In genomic region chr1:237048803-237049202, GRCh38 we compare ENCODE assay signal across 20 cellular contexts. TPM values are rescaled to one million over a fixed set of nuclear protein-coding genes. Genes with fewer than 3 reads are reported as not detected.
DNase-seq lines count a peak whose midpoint lies in the region; ATAC-seq and TF ChIP-seq lines count a peak whose summit lies in the region.
"Had no signal": no experiment of that assay in that cellular context is flagged by ENCODE, and none has a peak within 500 bp of the region (broad histone marks: within the 10 kb centered on the region; RNA-seq: fewer than 3 reads in every experiment).

No MANE protein-coding gene starts in this region.

- peaks cover 3% of the 10 kb centered on the region for H3K79me1 ChIP-seq in mesendoderm (ENCODE audit: low read length)

- no peak for ATAC-seq in heart right ventricle
- ATAC-seq in left ventricle myocardium superior = no peak
- no peak for ATAC-seq in GM19395 (IDR thresholded peaks at IDR 0.05; ENCODE audit: unreplicated experiment)
- ATAC-seq: GM23338 had no signal

- H3K4ac ChIP-seq in mesendoderm (ENCODE audit: low read depth, low read length) = no peak overlapping the region

- no peak overlapping the region for H2BK120ac ChIP-seq in mesendoderm (ENCODE audit: low read depth, low read length)

- no peak overlapping the region for H2BK15ac ChIP-seq in mesendoderm (replicated peaks; ENCODE audit: low read depth)

- H3K27me3 ChIP-seq in heart right ventricle = peaks cover 0 to 24% (median 6%) of the 10 kb centered on the region in 7 donors
- H3K27me3 ChIP-seq in HUES48 (ENCODE audit: control insufficient read depth, insufficient read depth, low read length) = peaks cover 7% of the 10 kb centered on the region
- no peaks in the 10 kb centered on the region for H3K27me3 ChIP-seq in mesendoderm (ENCODE audit: insufficient read depth, low read length, poor library complexity)

- intact Hi-C loops in heart right ventricle (cut with DNase I) = loop anchor here in 4 of 10 donors (10.0 kb wide), 3 partner anchors 54 to 154 kb away; no protein-coding TSS in a partner anchor
- intact Hi-C loops in left ventricle myocardium superior (cut with micrococcal nuclease) = no loop called here

- DNase-seq in heart right ventricle (no peak), left ventricle myocardium superior (no peak), mesendoderm (no peak)
- DNase-seq: C1 segment of cervical spinal cord; Calu3; CD4-positive, alpha-beta memory T cell; COR-L47; DMS53; DMS79 treated with DMSO at 0.1 percent for 48 hours; GF-D8 had no signal

- H3K4me2 ChIP-seq in mesendoderm (ENCODE audit: low read length) = no peak overlapping the region
- H3K4me2 ChIP-seq: GM23338 had no signal

- no peak overlapping the region for H2AK5ac ChIP-seq in mesendoderm (ENCODE audit: low read length)

- H3K9ac ChIP-seq in HUES48 (ENCODE audit: low read depth, low read length) = no peak overlapping the region
- H3K9ac ChIP-seq in mesendoderm (ENCODE audit: low read length) = no peak overlapping the region

- H4K5ac ChIP-seq in mesendoderm (ENCODE audit: low read length) = no peak overlapping the region

- H2BK5ac ChIP-seq in mesendoderm (ENCODE audit: low read length) = no peak overlapping the region

- H3K27ac ChIP-seq in heart right ventricle (peak overlapping the region in 9 of 10 donors; percentile 13 to 98 (median 90)), HEK293 (ENCODE audit: extremely low read depth, low read depth, low read length) (no peak overlapping the region), HUES48 (ENCODE audit: low read depth, low read length) (peak overlapping the region; percentile 34), mesendoderm (ENCODE audit: low read depth, low read length) (no peak overlapping the region)

- H4K8ac ChIP-seq in mesendoderm (ENCODE audit: low read depth, low read length) = no peak overlapping the region

- CTCF ChIA-PET in HEK293 (lab: Yijun Ruan, JAX) = no interaction called here

- H3K23ac ChIP-seq in mesendoderm (ENCODE audit: low read length) = no peak overlapping the region

- POLR2A ChIA-PET in HEK293 (lab: Yijun Ruan, JAX) = no interaction called here

- 48 to 59% methylated on average over 5 of the region's 5 CpGs for WGBS in heart right ventricle, 2 donors
- no CpG with 5 or more reads among the region's 5 CpGs for WGBS in mesendoderm (ENCODE audit: extremely low coverage, insufficient coverage, low lambda C conversion rate)

- TF ChIP-seq CTCF in heart right ventricle (IDR thresholded peaks at IDR 0.05) (no peak), HEK293 (tag by site-specific recombination; IDR thresholded peaks at IDR 0.05) (no peak)

- H3K56ac ChIP-seq in mesendoderm (ENCODE audit: low read length) = peak overlapping the region; percentile 19

- H3K4me3 ChIP-seq in heart right ventricle = peak overlapping the region in 8 of 10 donors; percentile 13 to 78 (median 50)
- no peak overlapping the region for H3K4me3 ChIP-seq in HEK293 (ENCODE audit: low read depth, low read length)
- no peak overlapping the region for H3K4me3 ChIP-seq in HUES48 (ENCODE audit: low read depth, low read length)
- no peak overlapping the region for H3K4me3 ChIP-seq in mesendoderm (ENCODE audit: low read length)
- H3K4me3 ChIP-seq: GM23338, HAP-1 had no signal

- no peaks in the 10 kb centered on the region for H3K9me3 ChIP-seq in heart right ventricle
- no peaks in the 10 kb centered on the region for H3K9me3 ChIP-seq in HEK293 (ENCODE audit: control insufficient read depth, insufficient read depth, low read depth, low read length)
- H3K9me3 ChIP-seq in HUES48 (ENCODE audit: control insufficient read depth, insufficient read depth, low read length) = no peaks in the 10 kb centered on the region
- H3K9me3 ChIP-seq: HAP-1 had no signal

- no peak overlapping the region for H3K18ac ChIP-seq in mesendoderm (ENCODE audit: low read length)

- H3K4me1 ChIP-seq in heart right ventricle (peaks cover 0 to 42% (median 0%) of the 10 kb centered on the region in 9 donors), HEK293 (ENCODE audit: control insufficient read depth, insufficient read depth, low read length) (peaks cover 25% of the 10 kb centered on the region), HUES48 (ENCODE audit: control insufficient read depth, insufficient read depth, low read length) (peaks cover 51% of the 10 kb centered on the region), mesendoderm (ENCODE audit: control insufficient read depth, low read depth, low read length) (peaks cover 24% of the 10 kb centered on the region)
- H3K4me1 ChIP-seq: HAP-1 had no signal

- no peaks in the 10 kb centered on the region for H3K36me3 ChIP-seq in heart right ventricle
- no peaks in the 10 kb centered on the region for H3K36me3 ChIP-seq in HEK293 (ENCODE audit: control insufficient read depth in 2 of 2, insufficient read depth in 1 of 2, low read length in 2 of 2)
- H3K36me3 ChIP-seq in HUES48 (ENCODE audit: control insufficient read depth, insufficient read depth, low read length) = no peaks in the 10 kb centered on the region
- H3K36me3 ChIP-seq in mesendoderm (ENCODE audit: control insufficient read depth, insufficient read depth, low read length) = no peaks in the 10 kb centered on the region
- H3K36me3 ChIP-seq: HAP-1 had no signal

- H3K79me2 ChIP-seq in mesendoderm (ENCODE audit: control insufficient read depth, insufficient read depth, low read length) = peaks cover 57% of the 10 kb centered on the region

TF ChIP-seq in HEK293, 187 proteins besides CTCF, POLR2A, EP300 and RAD21:
- no peak for TF ChIP-seq ZNF155 (tag by site-specific recombination; IDR thresholded peaks at IDR 0.05)
- TF ChIP-seq ZEB2 (tag by site-specific recombination; IDR thresholded peaks at IDR 0.05) = no peak
- TF ChIP-seq ZNF558 (tag by site-specific recombination; IDR thresholded peaks at IDR 0.05) = no peak
- TF ChIP-seq ZFHX2 (tag by site-specific recombination; conservative IDR thresholded peaks at IDR 0.05) = peak; percentile 57
- peak; percentile 86 for TF ChIP-seq EGR2 (tag by site-specific recombination; IDR thresholded peaks at IDR 0.05; ENCODE audit: low read depth)
- TF ChIP-seq PRDM1 (tag by site-specific recombination; IDR thresholded peaks at IDR 0.05) = no peak
- no peak for TF ChIP-seq ZNF391 (tag by site-specific recombination; IDR thresholded peaks at IDR 0.05; ENCODE audit: borderline replicate concordance, low read depth)
TF ChIP-seq in HEK293: peak in this region for 2.

RNA-seq across cellular contexts. Expression of gene RYR2, which starts 6.8 kb away (rescaled TPM):
- 1,000 to 10,000 TPM in 5 of 10 donors, 100 to 1,000 TPM in 5; 505 to 1,252 (median 983) TPM for total RNA-seq in heart right ventricle
- polyA plus RNA-seq in heart right ventricle = 100 to 1,000 TPM in 1 of 2 donors, 10 to 100 TPM in 1; 43.1 to 174 TPM
- 828 TPM for total RNA-seq in left ventricle myocardium superior
- 5.0 TPM for polyA plus RNA-seq in mesendoderm (2013, experiment 1 of 2)
- polyA plus RNA-seq in mesendoderm (2013, experiment 2 of 2) = 4.5 TPM
- total RNA-seq: CD4-positive, alpha-beta memory T cell; G401 had no signal
- polyA plus RNA-seq: BJ; CD4-positive, alpha-beta memory T cell had no signal

RNA-seq across cellular contexts. Expression of gene MT1HL1, which starts 44.6 kb away (rescaled TPM):
- total RNA-seq in heart right ventricle (not detected), left ventricle myocardium superior (not detected)
- not detected for polyA plus RNA-seq in heart right ventricle
- not detected for polyA plus RNA-seq in mesendoderm (2013, experiment 1 of 2)
- not detected for polyA plus RNA-seq in mesendoderm (2013, experiment 2 of 2)
- total RNA-seq: A172; A673; Calu3; CD4-positive, alpha-beta memory T cell; Daoy; G401; GM23338 had no signal
- polyA plus RNA-seq: BJ; CD4-positive, alpha-beta memory T cell; GM23338 had no signal

Comparison
In these comparisons a context has a peak if more than half of its experiments do, and no peak if none do; other contexts are left out.
1. H3K27ac ChIP-seq: peak in heart right ventricle (9 of 10) and HUES48 (single experiment); none in HEK293 (single experiment) and mesendoderm (single experiment).
2. H3K4me3 ChIP-seq: peak in heart right ventricle (8 of 10); none in HEK293 (single experiment), HUES48 (single experiment) and mesendoderm (single experiment).